In genomic region chr20:44494266-44494665, GRCh38 we compare ENCODE assay signal across 10 cellular contexts. TPM values are rescaled to one million over a fixed set of nuclear protein-coding genes. Genes with fewer than 3 reads are reported as not detected.
DNase-seq lines count a peak whose midpoint lies in the region; ATAC-seq and TF ChIP-seq lines count a peak whose summit lies in the region.
"Had no signal": no experiment of that assay in that cellular context is flagged by ENCODE, and none has a peak within 500 bp of the region (broad histone marks: within the 10 kb centered on the region; RNA-seq: fewer than 3 reads in every experiment).

No MANE protein-coding gene starts in this region.

- peaks cover 75% of the 10 kb centered on the region for H3K36me3 Mint-ChIP-seq in stimulated activated naive CD8-positive, alpha-beta T cell treated with anti-CD3 and anti-CD28 coated beads, Interleukin-15, Interleukin-2, amounts not matched to agents 100 ng/mL and 50 ng/mL, for 24 hours (ENCODE audit: low read depth)

- no peak for ATAC-seq in stimulated activated naive CD8-positive, alpha-beta T cell treated with anti-CD3 and anti-CD28 coated beads, Interleukin-15, Interleukin-2, amounts not matched to agents 100 U/mL and 50 U/mL, for 24 hours
- ATAC-seq in GM21723 (IDR thresholded peaks at IDR 0.05; ENCODE audit: unreplicated experiment), result no peak
- ATAC-seq: K562 had no signal

- no peak overlapping the region for H3K27ac ChIP-seq in right atrium auricular region

- no peak overlapping the region for H3K4me3 ChIP-seq in right atrium auricular region
- H3K4me3 ChIP-seq: K562 had no signal

- H3K4me3 Mint-ChIP-seq in stimulated activated naive CD8-positive, alpha-beta T cell treated with anti-CD3 and anti-CD28 coated beads, Interleukin-15, Interleukin-2, amounts not matched to agents 100 ng/mL and 50 ng/mL, for 24 hours, result no peak overlapping the region

- no peak for TF ChIP-seq CTCF in right atrium auricular region (IDR thresholded peaks at IDR 0.05)

- no peak for DNase-seq in stimulated activated naive CD8-positive, alpha-beta T cell treated with anti-CD3 and anti-CD28 coated beads, Interleukin-15, Interleukin-2, amounts not matched to agents 100 U/mL and 50 U/mL, for 24 hours
- DNase-seq in amniotic stem cell (lab: John Stamatoyannopoulos, UW) (peak; percentile 10), kidney glomerular epithelial cell (lab: John Stamatoyannopoulos, UW) (peak; percentile 6), NCI-H524 treated with DMSO at 0.1 percent for 48 hours (lab: John Stamatoyannopoulos, UW) (no peak), DMS153 treated with DMSO at 0.1 percent for 48 hours (lab: John Stamatoyannopoulos, UW; ENCODE audit: unreplicated experiment) (no peak), right atrium auricular region (ENCODE audit: low spot score) (no peak)
- DNase-seq: stimulated activated naive CD4-positive, alpha-beta T cell had no signal

- H3K9me3 Mint-ChIP-seq in stimulated activated naive CD8-positive, alpha-beta T cell treated with anti-CD3 and anti-CD28 coated beads, Interleukin-15, Interleukin-2, amounts not matched to agents 100 ng/mL and 50 ng/mL, for 24 hours, result no peaks in the 10 kb centered on the region

- no peaks in the 10 kb centered on the region for H3K27me3 Mint-ChIP-seq in stimulated activated naive CD8-positive, alpha-beta T cell treated with anti-CD3 and anti-CD28 coated beads, Interleukin-15, Interleukin-2, amounts not matched to agents 100 ng/mL and 50 ng/mL, for 24 hours

- H3K9me3 ChIP-seq in right atrium auricular region, result no peaks in the 10 kb centered on the region

- H3K4me1 Mint-ChIP-seq in stimulated activated naive CD8-positive, alpha-beta T cell treated with anti-CD3 and anti-CD28 coated beads, Interleukin-15, Interleukin-2, amounts not matched to agents 100 ng/mL and 50 ng/mL, for 24 hours (ENCODE audit: low read depth), result peaks cover 67% of the 10 kb centered on the region

- H3K4me1 ChIP-seq in right atrium auricular region, result peaks cover 0 to 5% of the 10 kb centered on the region in 2 donors

- H3K27me3 ChIP-seq in right atrium auricular region, result no peaks in the 10 kb centered on the region

- peaks cover 71% of the 10 kb centered on the region for H3K36me3 ChIP-seq in right atrium auricular region

- peak overlapping the region; percentile 56 for H3K27ac Mint-ChIP-seq in stimulated activated naive CD8-positive, alpha-beta T cell treated with anti-CD3 and anti-CD28 coated beads, Interleukin-15, Interleukin-2, amounts not matched to agents 100 ng/mL and 50 ng/mL, for 24 hours

RNA-seq across cellular contexts. Expression of gene TTPAL, which starts 18.6 kb away (rescaled TPM):
- total RNA-seq in right atrium auricular region, result 1 to 10 TPM; 3.6 to 6.0 TPM

RNA-seq across cellular contexts. Expression of gene SERINC3, which starts 27.6 kb away (rescaled TPM):
- total RNA-seq in right atrium auricular region, result 100 to 1,000 TPM in 1 of 2 donors, 10 to 100 TPM in 1; 85.7 to 112 TPM

Comparison
In these comparisons a context has a peak if more than half of its experiments do, and no peak if none do; other contexts are left out.
1. DNase-seq: peak in amniotic stem cell (single experiment) and kidney glomerular epithelial cell (single experiment); none in stimulated activated naive CD8-positive, alpha-beta T cell treated with anti-CD3 and anti-CD28 coated beads, Interleukin-15, Interleukin-2, amounts not matched to agents 100 U/mL and 50 U/mL, for 24 hours (single experiment), NCI-H524 treated with DMSO at 0.1 percent for 48 hours (single experiment), DMS153 treated with DMSO at 0.1 percent for 48 hours (single experiment) and right atrium auricular region (single experiment).